8 cellular contexts compared by ENCODE assay signal in the genomic region with DNA sequence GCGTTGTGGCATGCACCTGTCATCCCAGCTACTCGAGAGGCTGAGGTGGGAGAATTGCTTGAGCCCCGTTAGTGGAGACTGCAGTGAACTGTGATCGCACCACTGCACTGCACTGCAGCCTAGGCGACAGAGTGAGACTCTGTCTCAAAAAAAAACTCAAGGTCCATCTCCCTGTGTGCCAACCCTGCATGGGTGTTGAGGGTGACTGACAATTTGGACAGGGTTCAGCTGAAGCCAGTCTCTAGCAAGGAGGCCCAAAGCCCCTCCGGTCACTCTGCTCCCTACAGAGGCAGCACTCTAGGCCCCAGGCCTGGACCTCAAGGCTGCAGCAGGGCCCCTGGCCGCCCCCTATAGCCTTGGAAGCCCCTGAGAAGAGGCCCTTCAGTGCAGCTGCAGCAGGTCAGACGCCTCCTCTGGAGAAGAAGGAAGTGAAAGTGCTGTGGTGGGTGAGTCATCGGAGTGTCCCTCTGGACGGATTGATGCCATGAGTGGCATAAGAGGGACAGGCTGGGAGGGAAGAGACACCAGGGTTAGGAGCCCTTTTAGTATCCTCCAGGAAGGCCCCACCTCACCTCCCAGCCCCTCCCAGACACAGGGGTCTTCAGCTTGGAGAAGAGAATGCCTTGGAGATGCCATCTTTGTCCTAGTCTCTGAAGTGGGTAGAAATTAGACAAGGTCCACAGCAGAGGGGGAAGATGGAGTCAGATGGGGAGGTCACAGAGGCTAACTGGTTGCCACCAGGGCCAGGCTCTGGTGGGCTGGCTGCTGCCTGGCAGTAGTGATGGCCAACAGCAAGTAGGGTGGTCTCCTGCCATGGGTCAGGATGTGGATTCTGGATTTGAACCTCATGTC. TPM values are rescaled to one million over a fixed set of nuclear protein-coding genes. Genes with fewer than 3 reads are reported as not detected.
DNase-seq lines count a peak whose midpoint lies in the region; ATAC-seq, FAIRE-seq and TF ChIP-seq lines count a peak whose summit lies in the region.

No MANE protein-coding gene starts in this region.

- no peaks in the 10 kb centered on the region for H3K9me3 Mint-ChIP-seq in T-helper 1 cell treated with Interleukin-12 subunit alpha and Interleukin-12 subunit beta and Interleukin-4 antibody, amounts not matched to agents 30 μg/mL and 1 μg/mL, for 36 hours

- H3K4me1 ChIP-seq in fibroblast of lung (ENCODE audit: control insufficient read depth, extremely low read depth, insufficient read depth, low read length) = no peaks in the 10 kb centered on the region
- H3K4me1 ChIP-seq in uterus = no peaks in the 10 kb centered on the region
- peaks cover 3 to 36% of the 10 kb centered on the region in 2 donors for H3K4me1 ChIP-seq in kidney (ENCODE audit: control insufficient read depth in 1 of 2, insufficient read depth in 1 of 2, low read depth in 1 of 2, low read length in 2 of 2)

- intact Hi-C loops in uterus (cut with DNase I; ENCODE audit: low total_unique reads) (no loop called here), kidney (cut with DNase I) (no loop called here)

- H3K9me3 ChIP-seq in fibroblast of lung (ENCODE audit: control insufficient read depth, insufficient read depth, low read depth, low read length) (no peaks in the 10 kb centered on the region), uterus (no peaks in the 10 kb centered on the region), kidney (ENCODE audit: control insufficient read depth in 1 of 2, low read length in 2 of 2) (no peaks in the 10 kb centered on the region)

- no peaks in the 10 kb centered on the region for H3K36me3 ChIP-seq in fibroblast of lung (ENCODE audit: control insufficient read depth, insufficient read depth, low read length)
- H3K36me3 ChIP-seq in uterus = no peaks in the 10 kb centered on the region
- no peaks in the 10 kb centered on the region for H3K36me3 ChIP-seq in kidney (ENCODE audit: control insufficient read depth in 1 of 2, insufficient read depth in 2 of 2, low read length in 2 of 2)

- TF ChIP-seq POLR2A in uterus (IDR thresholded peaks at IDR 0.05) = no peak

- H3K4me3 ChIP-seq in fibroblast of lung (replicated peaks in 1 of 4; ENCODE audit: control extremely low read depth in 1 of 4, insufficient read depth in 1 of 4, low read depth in 3 of 4, low read length in 4 of 4) (no peak overlapping the region), uterus (no peak overlapping the region), kidney (ENCODE audit: low read length in 2 of 2) (no peak overlapping the region)

- H3K4me2 ChIP-seq in fibroblast of lung (ENCODE audit: extremely low read depth, insufficient read depth, low read length) = no peak overlapping the region

- H3K79me2 ChIP-seq in fibroblast of lung (ENCODE audit: control insufficient read depth, insufficient read depth, low read length) = no peaks in the 10 kb centered on the region

- peaks cover 50% of the 10 kb centered on the region for H3K4me1 Mint-ChIP-seq in T-helper 1 cell treated with Interleukin-12 subunit alpha and Interleukin-12 subunit beta and Interleukin-4 antibody, amounts not matched to agents 30 μg/mL and 1 μg/mL, for 36 hours (ENCODE audit: low read depth)

- peak overlapping the region; percentile 45 for H3K27ac Mint-ChIP-seq in T-helper 1 cell treated with Interleukin-12 subunit alpha and Interleukin-12 subunit beta and Interleukin-4 antibody, amounts not matched to agents 30 μg/mL and 1 μg/mL, for 36 hours

- no peaks in the 10 kb centered on the region for H4K20me1 ChIP-seq in fibroblast of lung (ENCODE audit: control insufficient read depth, extremely low read depth, insufficient read depth, low read length)

- no peaks in the 10 kb centered on the region for H3K36me3 Mint-ChIP-seq in T-helper 1 cell treated with Interleukin-12 subunit alpha and Interleukin-12 subunit beta and Interleukin-4 antibody, amounts not matched to agents 30 μg/mL and 1 μg/mL, for 36 hours (ENCODE audit: low read depth)

- peak; percentile 77 for DNase-seq in ELR (ENCODE audit: low read depth)
- DNase-seq in fibroblast of lung (ENCODE audit: low read depth in 2 of 2) = peak; percentile 28 to 47
- peak; percentile 69 for DNase-seq in renal cortical epithelial cell (ENCODE audit: low read depth)
- no peak for DNase-seq in uterus
- DNase-seq in kidney = no peak

- no peak overlapping the region for H3K9ac ChIP-seq in fibroblast of lung (ENCODE audit: insufficient read depth, low read length)
- H3K9ac ChIP-seq in kidney (ENCODE audit: low read length in 2 of 2) = no peak overlapping the region

- ATAC-seq in GM21367 (IDR thresholded peaks at IDR 0.05; ENCODE audit: unreplicated experiment) = peak; percentile 41
- peak; percentile 48 for ATAC-seq in HG03521 (IDR thresholded peaks at IDR 0.05; ENCODE audit: unreplicated experiment)

- TF ChIP-seq CTCF in fibroblast of lung (conservative IDR thresholded peaks at IDR 0.05 in 1 of 2, IDR thresholded peaks at IDR 0.05 in 1 of 2; ENCODE audit: low read depth in 1 of 2, low read length in 2 of 2) = no peak
- no peak for TF ChIP-seq CTCF in uterus (IDR thresholded peaks at IDR 0.05)
- no peak for TF ChIP-seq CTCF in kidney (IDR thresholded peaks at IDR 0.05; ENCODE audit: borderline replicate concordance, extremely low read depth, insufficient read depth)

- FAIRE-seq in kidney (lab: Jason Lieb, UNC) = no peak

- H3K27me3 Mint-ChIP-seq in T-helper 1 cell treated with Interleukin-12 subunit alpha and Interleukin-12 subunit beta and Interleukin-4 antibody, amounts not matched to agents 30 μg/mL and 1 μg/mL, for 36 hours (ENCODE audit: low read depth) = peaks cover 12% of the 10 kb centered on the region

- H3K27me3 ChIP-seq in fibroblast of lung (ENCODE audit: control insufficient read depth, insufficient read depth, low read length) (peaks cover 11% of the 10 kb centered on the region), uterus (no peaks in the 10 kb centered on the region)

- peak overlapping the region; percentile 25 for H3K4me3 Mint-ChIP-seq in T-helper 1 cell treated with Interleukin-12 subunit alpha and Interleukin-12 subunit beta and Interleukin-4 antibody, amounts not matched to agents 30 μg/mL and 1 μg/mL, for 36 hours

- no peak overlapping the region for H2AFZ ChIP-seq in fibroblast of lung (ENCODE audit: low read length)

- H3K27ac ChIP-seq in fibroblast of lung (ENCODE audit: insufficient read depth, low read length) (no peak overlapping the region), uterus (no peak overlapping the region), kidney (ENCODE audit: low read depth in 2 of 2, low read length in 2 of 2) (no peak overlapping the region)

RNA-seq across cellular contexts. Expression of gene NEK6, which starts 39.1 kb away (rescaled TPM):
- total RNA-seq in fibroblast of lung (64.5 and 71.2 TPM in 2 replicates), renal cortical epithelial cell (19.1 and 124 TPM in 2 replicates), uterus (10 to 100 TPM in 3 of 4 donors, 1 to 10 TPM in 1; 6.1 to 38.5 (median 34.7) TPM), kidney (82.1 TPM)
- polyA plus RNA-seq in fibroblast of lung (71.4 and 102 TPM in 2 replicates), kidney (ENCODE audit: insufficient read depth, low read depth, low replicate concordance) (14.9 TPM)
- polyA plus RNA-seq in fibroblast of lung (2012) = 55.8 and 75.3 TPM in 2 replicates
- polyA minus RNA-seq in fibroblast of lung (ENCODE audit: low replicate concordance) = 119 and 153 TPM in 2 replicates

Comparison
In these comparisons a context has a peak if more than half of its experiments do, and no peak if none do; other contexts are left out.
1. DNase-seq: peak in ELR (single experiment), fibroblast of lung (2 of 2) and renal cortical epithelial cell (single experiment); none in uterus (0 of 2) and kidney (single experiment).